14 cellular contexts compared by ENCODE assay signal in the genomic region with DNA sequence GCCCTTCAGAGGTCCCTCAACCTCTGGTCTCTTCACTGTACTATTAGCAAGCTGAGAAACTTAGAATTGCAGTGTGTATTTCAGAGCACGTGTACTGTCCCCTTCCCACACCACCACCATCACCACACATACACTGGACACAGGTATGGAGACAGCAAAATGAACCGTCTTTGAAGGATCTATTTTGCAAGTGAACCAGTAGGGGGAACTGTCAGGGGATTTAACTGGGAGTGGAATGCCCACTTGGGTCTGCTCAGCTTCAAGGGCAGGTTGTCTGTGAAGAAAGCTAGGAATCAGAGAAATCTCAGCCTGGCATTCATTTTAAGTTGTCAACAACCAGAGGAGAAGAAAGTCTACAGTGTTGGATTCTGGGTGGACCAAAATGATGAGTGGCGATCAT.
DNase-seq lines count a peak whose midpoint lies in the region; ATAC-seq and TF ChIP-seq lines count a peak whose summit lies in the region.
"Had no signal": no experiment of that assay in that cellular context is flagged by ENCODE, and none has a peak within 500 bp of the region (broad histone marks: within the 10 kb centered on the region; RNA-seq: fewer than 3 reads in every experiment).

No MANE protein-coding gene starts in this region.

- H3K27ac Mint-ChIP-seq in WTC11: no peak overlapping the region
- H3K27ac Mint-ChIP-seq: activated T-cell treated with anti-CD3 and anti-CD28 coated beads, Interleukin-2, amount 50 U/mL, for 24 hours; T-helper 2 cell treated with Interferon-gamma antibody and Interleukin-4, amounts not matched to agents 5 μg/mL and 100 μg/mL, for 36 hours had no signal

- POLR2A ChIA-PET in HEK293 (lab: Yijun Ruan, JAX): interaction anchor here (0.6 kb wide), 1 partner anchor 417 kb away, joined by 6 read pairs; no protein-coding TSS in a partner anchor
- POLR2A ChIA-PET in WTC11 (lab: Charles Lee): no interaction called here

- H3K27me3 Mint-ChIP-seq in WTC11 (ENCODE audit: low read depth): peaks cover 6% of the 10 kb centered on the region; the same call in 1 of the 2 replicates
- H3K27me3 Mint-ChIP-seq: activated T-cell treated with anti-CD3 and anti-CD28 coated beads, Interleukin-2, amount 50 U/mL, for 24 hours had no signal

- peaks cover 16% of the 10 kb centered on the region for H3K4me1 ChIP-seq in HEK293 (ENCODE audit: control insufficient read depth, insufficient read depth, low read length)
- peaks cover 20% of the 10 kb centered on the region for H3K4me1 ChIP-seq in ovary (ENCODE audit: insufficient read depth)

- H3K4me3 ChIP-seq in HEK293 (ENCODE audit: low read depth, low read length): no peak overlapping the region
- H3K4me3 ChIP-seq in ovary: no peak overlapping the region
- H3K4me3 ChIP-seq: lung had no signal

- CTCF ChIA-PET in HEK293 (lab: Yijun Ruan, JAX) (interaction anchor here (0.6 to 1.4 kb wide), 5 partner anchors 9 to 206 kb away, joined by 3 to 5 read pairs (median 3); no protein-coding TSS in a partner anchor), WTC11 (lab: Charles Lee) (interaction anchor here (0.6 to 1.4 kb wide), 13 partner anchors 20 to 232 kb away, joined by 3 to 5 read pairs (median 3); no protein-coding TSS in a partner anchor)

- peaks cover 12% of the 10 kb centered on the region for H3K9me3 Mint-ChIP-seq in WTC11

- peak; percentile 87 for ATAC-seq in WTC11

- WGBS in ovary, 3 donors: 74 to 93% (median 93%) methylated on average over 3 of the region's 3 CpGs

- intact Hi-C loops in ovary (cut with DNase I) (no loop called here), posterior vena cava (cut with DNase I) (no loop called here)

- no peak overlapping the region for H3K4me3 Mint-ChIP-seq in WTC11
- H3K4me3 Mint-ChIP-seq: activated T-cell treated with anti-CD3 and anti-CD28 coated beads, Interleukin-2, amount 50 U/mL, for 24 hours; T-helper 2 cell treated with Interferon-gamma antibody and Interleukin-4, amounts not matched to agents 5 μg/mL and 100 μg/mL, for 36 hours had no signal

- H3K27ac ChIP-seq in HEK293 (ENCODE audit: extremely low read depth, low read depth, low read length) (no peak overlapping the region), ovary (no peak overlapping the region)

- H3K27me3 ChIP-seq in ovary: no peaks in the 10 kb centered on the region

- DNase-seq in D341Med (ENCODE audit: low spot score): peak; percentile 45
- no peak for DNase-seq in WTC11 (ENCODE audit: low spot score)
- peak; percentile 53 for DNase-seq in iPS-NIHi11 (ENCODE audit: low spot score)
- DNase-seq in DMS153 treated with DMSO at 0.1 percent for 48 hours (lab: John Stamatoyannopoulos, UW; ENCODE audit: unreplicated experiment): no peak
- no peak for DNase-seq in ovary
- DNase-seq in posterior vena cava (ENCODE audit: low spot score): no peak
- DNase-seq in middle frontal gyrus (ENCODE audit: extremely low spot score, low spot score): no peak
- DNase-seq: activated T-cell treated with anti-CD3 and anti-CD28 coated beads, Interleukin-2, amount 50 U/mL, for 24 hours; DMS79; effector CD8-positive, alpha-beta T cell; NCI-H1694 had no signal

- H3K36me3 ChIP-seq in HEK293 (ENCODE audit: control insufficient read depth in 2 of 2, insufficient read depth in 1 of 2, low read length in 2 of 2) (peaks cover 0 to 3% of the 10 kb centered on the region in 2 experiments; a peak in 1 of 3 replicates), ovary (no peaks in the 10 kb centered on the region)

- H3K9me3 ChIP-seq in HEK293 (ENCODE audit: control insufficient read depth, insufficient read depth, low read depth, low read length) (no peaks in the 10 kb centered on the region), ovary (no peaks in the 10 kb centered on the region)

- peaks cover 9% of the 10 kb centered on the region for H3K36me3 Mint-ChIP-seq in WTC11

- TF ChIP-seq CTCF in HEK293 (tag by site-specific recombination; IDR thresholded peaks at IDR 0.05) (0 out of 2 replicates have a peak, but pooled peaks have one; percentile 15), WTC11 (IDR thresholded peaks at IDR 0.05) (0 out of 2 replicates have a peak, but pooled peaks have one; percentile 13), ovary (IDR thresholded peaks at IDR 0.05) (no peak)

- H3K4me1 Mint-ChIP-seq in WTC11: peaks cover 41% of the 10 kb centered on the region

- TF ChIP-seq EP300 in ovary (IDR thresholded peaks at IDR 0.05): no peak

- no peak for TF ChIP-seq POLR2A in ovary (IDR thresholded peaks at IDR 0.05)

TF ChIP-seq in HEK293, 187 proteins besides CTCF, POLR2A, EP300 and RAD21 (continues in another document):
- TF ChIP-seq TRIM28 (IDR thresholded peaks at IDR 0.05; ENCODE audit: borderline replicate concordance, low read length) (no peak), ZNF138 (tag by site-specific recombination; IDR thresholded peaks at IDR 0.05; ENCODE audit: borderline replicate concordance) (no peak), ZSCAN4 (tag by site-specific recombination; IDR thresholded peaks at IDR 0.05) (no peak)
- TF ChIP-seq, protein P1, sequence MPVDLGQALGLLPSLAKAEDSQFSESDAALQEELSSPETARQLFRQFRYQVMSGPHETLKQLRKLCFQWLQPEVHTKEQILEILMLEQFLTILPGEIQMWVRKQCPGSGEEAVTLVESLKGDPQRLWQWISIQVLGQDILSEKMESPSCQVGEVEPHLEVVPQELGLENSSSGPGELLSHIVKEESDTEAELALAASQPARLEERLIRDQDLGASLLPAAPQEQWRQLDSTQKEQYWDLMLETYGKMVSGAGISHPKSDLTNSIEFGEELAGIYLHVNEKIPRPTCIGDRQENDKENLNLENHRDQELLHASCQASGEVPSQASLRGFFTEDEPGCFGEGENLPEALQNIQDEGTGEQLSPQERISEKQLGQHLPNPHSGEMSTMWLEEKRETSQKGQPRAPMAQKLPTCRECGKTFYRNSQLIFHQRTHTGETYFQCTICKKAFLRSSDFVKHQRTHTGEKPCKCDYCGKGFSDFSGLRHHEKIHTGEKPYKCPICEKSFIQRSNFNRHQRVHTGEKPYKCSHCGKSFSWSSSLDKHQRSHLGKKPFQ (tag by site-specific recombination; IDR thresholded peaks at IDR 0.05): no peak

TF ChIP-seq in WTC11, 78 proteins besides CTCF, POLR2A, EP300 and RAD21 (continues in another document):
- TF ChIP-seq MXD4 (CRISPR knock-in tag; IDR thresholded peaks at IDR 0.05; ENCODE audit: borderline replicate concordance) (no peak), NFATC4 (CRISPR knock-in tag; IDR thresholded peaks at IDR 0.05) (no peak), JUN (CRISPR knock-in tag; IDR thresholded peaks at IDR 0.05) (no peak), GRHL2 (CRISPR knock-in tag; IDR thresholded peaks at IDR 0.05; ENCODE audit: insufficient replicate concordance, severe bottlenecking) (no peak), JAZF1 (CRISPR knock-in tag; IDR thresholded peaks at IDR 0.05) (no peak), TCF7 (CRISPR knock-in tag; IDR thresholded peaks at IDR 0.05; ENCODE audit: low read depth) (no peak), MLX (CRISPR knock-in tag; IDR thresholded peaks at IDR 0.05) (no peak), CBFB (CRISPR knock-in tag; IDR thresholded peaks at IDR 0.05; ENCODE audit: low read depth) (no peak), SMAD3 (CRISPR knock-in tag; IDR thresholded peaks at IDR 0.05; ENCODE audit: borderline replicate concordance) (no peak), ZNF423 (CRISPR knock-in tag; IDR thresholded peaks at IDR 0.05) (no peak), KAT7 (CRISPR knock-in tag; IDR thresholded peaks at IDR 0.05; ENCODE audit: borderline replicate concordance) (no peak), CREB1 (CRISPR knock-in tag; IDR thresholded peaks at IDR 0.05) (no peak), TEAD1 (CRISPR knock-in tag; IDR thresholded peaks at IDR 0.05) (no peak)
- TF ChIP-seq, protein P2, sequence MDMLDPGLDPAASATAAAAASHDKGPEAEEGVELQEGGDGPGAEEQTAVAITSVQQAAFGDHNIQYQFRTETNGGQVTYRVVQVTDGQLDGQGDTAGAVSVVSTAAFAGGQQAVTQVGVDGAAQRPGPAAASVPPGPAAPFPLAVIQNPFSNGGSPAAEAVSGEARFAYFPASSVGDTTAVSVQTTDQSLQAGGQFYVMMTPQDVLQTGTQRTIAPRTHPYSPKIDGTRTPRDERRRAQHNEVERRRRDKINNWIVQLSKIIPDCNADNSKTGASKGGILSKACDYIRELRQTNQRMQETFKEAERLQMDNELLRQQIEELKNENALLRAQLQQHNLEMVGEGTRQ (CRISPR knock-in tag; IDR thresholded peaks at IDR 0.05): no peak
- TF ChIP-seq, protein P3, sequence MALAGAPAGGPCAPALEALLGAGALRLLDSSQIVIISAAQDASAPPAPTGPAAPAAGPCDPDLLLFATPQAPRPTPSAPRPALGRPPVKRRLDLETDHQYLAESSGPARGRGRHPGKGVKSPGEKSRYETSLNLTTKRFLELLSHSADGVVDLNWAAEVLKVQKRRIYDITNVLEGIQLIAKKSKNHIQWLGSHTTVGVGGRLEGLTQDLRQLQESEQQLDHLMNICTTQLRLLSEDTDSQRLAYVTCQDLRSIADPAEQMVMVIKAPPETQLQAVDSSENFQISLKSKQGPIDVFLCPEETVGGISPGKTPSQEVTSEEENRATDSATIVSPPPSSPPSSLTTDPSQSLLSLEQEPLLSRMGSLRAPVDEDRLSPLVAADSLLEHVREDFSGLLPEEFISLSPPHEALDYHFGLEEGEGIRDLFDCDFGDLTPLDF (CRISPR knock-in tag; IDR thresholded peaks at IDR 0.05): no peak
- TF ChIP-seq, protein P4, sequence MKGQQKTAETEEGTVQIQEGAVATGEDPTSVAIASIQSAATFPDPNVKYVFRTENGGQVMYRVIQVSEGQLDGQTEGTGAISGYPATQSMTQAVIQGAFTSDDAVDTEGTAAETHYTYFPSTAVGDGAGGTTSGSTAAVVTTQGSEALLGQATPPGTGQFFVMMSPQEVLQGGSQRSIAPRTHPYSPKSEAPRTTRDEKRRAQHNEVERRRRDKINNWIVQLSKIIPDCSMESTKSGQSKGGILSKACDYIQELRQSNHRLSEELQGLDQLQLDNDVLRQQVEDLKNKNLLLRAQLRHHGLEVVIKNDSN (CRISPR knock-in tag; IDR thresholded peaks at IDR 0.05): no peak

Comparison
In these comparisons a context has a peak if more than half of its experiments do, and no peak if none do; other contexts are left out.
1. DNase-seq: peak in D341Med (single experiment) and iPS-NIHi11 (single experiment); none in WTC11 (single experiment), DMS153 treated with DMSO at 0.1 percent for 48 hours (single experiment), ovary (0 of 5), posterior vena cava (single experiment) and middle frontal gyrus (single experiment).
2. CTCF ChIP-seq: peak in HEK293 (single experiment) and WTC11 (single experiment); none in ovary (0 of 3).